In genomic region chr11:73141309-73142127, GRCh38 we compare ENCODE assay signal across 1 cellular context.
A peak's percentile ranks its signal among the peaks of the same experiment; 100 is the strongest.
TF ChIP-seq lines count a peak whose summit lies in the region.

No MANE protein-coding gene starts in this region.

TF ChIP-seq in A549, 52 proteins besides CTCF, POLR2A, EP300 and RAD21 (continued from another document):
- TF ChIP-seq PBX3 (IDR thresholded peaks at IDR 0.05) (0 out of 2 replicates have a peak, but pooled peaks have one; percentile 20), E2F6 (IDR thresholded peaks at IDR 0.05; ENCODE audit: borderline replicate concordance, low read depth) (no peak), CBX2 (IDR thresholded peaks at IDR 0.05; ENCODE audit: borderline replicate concordance, low read depth) (no peak), MAFK (IDR thresholded peaks at IDR 0.05; ENCODE audit: partially characterized antibody) (no peak), ATOH8 (CRISPR knock-in tag; IDR thresholded peaks at IDR 0.05; ENCODE audit: low read depth) (no peak), HMGXB4 (CRISPR knock-in tag; IDR thresholded peaks at IDR 0.05; ENCODE audit: borderline replicate concordance) (0 out of 2 replicates have a peak, but pooled peaks have one; percentile 15), EHMT2 (IDR thresholded peaks at IDR 0.05; ENCODE audit: low read depth) (no peak), HES2 (IDR thresholded peaks at IDR 0.05) (no peak), ZNF302 (CRISPR knock-in tag; IDR thresholded peaks at IDR 0.05) (no peak), ZFP36 (IDR thresholded peaks at IDR 0.05; ENCODE audit: borderline replicate concordance, partially characterized antibody) (no peak), KDM5A (IDR thresholded peaks at IDR 0.05) (no peak), CHD4 (IDR thresholded peaks at IDR 0.05; ENCODE audit: borderline replicate concordance) (no peak)
